ENCODE assay signal across 1 cellular context in genomic region chr2:26922638-26923466, GRCh38.
TF ChIP-seq lines count a peak whose summit lies in the region.

No MANE protein-coding gene starts in this region.

TF ChIP-seq in H1, 55 proteins besides CTCF, POLR2A, EP300 and RAD21:
- TF ChIP-seq CTBP2 (IDR thresholded peaks at IDR 0.05; ENCODE audit: borderline replicate concordance, insufficient read depth, insufficient read length, low read length) (no peak), BRCA1 (IDR thresholded peaks at IDR 0.05; ENCODE audit: low read depth, low read length) (no peak), GTF2F1 (IDR thresholded peaks at IDR 0.05; ENCODE audit: borderline replicate concordance, low read depth, low read length) (no peak), GABPA (IDR thresholded peaks at IDR 0.05; ENCODE audit: borderline replicate concordance, insufficient read depth, low read length) (peak; percentile 57; the same call in 1 of the 2 replicates), CHD2 (IDR thresholded peaks at IDR 0.05; ENCODE audit: low read length) (no peak), JUN (IDR thresholded peaks at IDR 0.05; ENCODE audit: low read depth, low read length) (no peak), CHD7 (IDR thresholded peaks at IDR 0.05; ENCODE audit: insufficient replicate concordance, low read length) (no peak), MAX (IDR thresholded peaks at IDR 0.05) (no peak), TCF12 (IDR thresholded peaks at IDR 0.05; ENCODE audit: low read depth, low read length) (0 out of 2 replicates have a peak, but pooled peaks have one; percentile 24), SRF (IDR thresholded peaks at IDR 0.05; ENCODE audit: low read depth, low read length) (no peak), EZH2 (IDR thresholded peaks at IDR 0.05; ENCODE audit: low read depth, low read length, severe bottlenecking) (no peak), POLR2AphosphoS5 (IDR thresholded peaks at IDR 0.05; ENCODE audit: low read depth, low read length) (no peak), E2F6 (IDR thresholded peaks at IDR 0.05) (no peak), KDM4A (IDR thresholded peaks at IDR 0.05; ENCODE audit: low read depth, low read length, severe bottlenecking) (no peak), CREB1 (IDR thresholded peaks at IDR 0.05) (0 out of 2 replicates have a peak, but pooled peaks have one; percentile 19), SIN3A (conservative IDR thresholded peaks at IDR 0.05 in 1 of 2, IDR thresholded peaks at IDR 0.05 in 1 of 2; ENCODE audit: low read depth in 1 of 2, low read length in 2 of 2) (peak in 1 of 2 experiments; percentile 42; a peak in 1 of 4 replicates), MAFK (IDR thresholded peaks at IDR 0.05; ENCODE audit: low read depth, low read length) (0 out of 2 replicates have a peak, but pooled peaks have one; percentile 7), TBP (IDR thresholded peaks at IDR 0.05; ENCODE audit: low read depth, low read length) (no peak), USF2 (IDR thresholded peaks at IDR 0.05; ENCODE audit: low read length) (no peak), RFX5 (IDR thresholded peaks at IDR 0.05; ENCODE audit: borderline replicate concordance, low read depth, low read length) (no peak)
TF ChIP-seq in H1: peak in this region for 5.
